Comparison of ENCODE assay signal across 11 cellular contexts in the genomic region with DNA sequence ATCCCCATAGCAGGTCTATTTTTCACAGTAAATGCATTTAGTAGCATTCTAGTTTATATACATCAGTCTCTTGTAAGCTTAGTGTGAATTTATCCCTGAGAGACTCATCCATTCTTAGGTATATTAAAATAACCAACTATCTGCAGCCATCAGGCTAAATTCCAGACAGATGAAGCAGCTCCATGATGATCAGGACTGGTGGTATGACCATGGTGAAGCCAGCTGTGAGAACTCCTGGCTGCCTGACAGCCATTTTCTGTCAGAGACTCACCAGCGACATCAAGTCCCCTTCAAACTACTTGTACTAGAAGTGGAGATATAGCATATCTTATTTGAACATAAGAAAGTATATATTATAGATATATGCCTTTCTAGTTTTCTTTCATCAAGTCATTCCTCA.
DNase-seq lines count a peak whose midpoint lies in the region; FAIRE-seq and TF ChIP-seq lines count a peak whose summit lies in the region.
"Had no signal": no experiment of that assay in that cellular context is flagged by ENCODE, and none has a peak within 500 bp of the region (broad histone marks: within the 10 kb centered on the region; RNA-seq: fewer than 3 reads in every experiment).

No MANE protein-coding gene starts in this region.

- H4K20me1 ChIP-seq in astrocyte (ENCODE audit: insufficient read depth, low read length), result no peaks in the 10 kb centered on the region

- CTCF ChIA-PET in CD8-positive, alpha-beta memory T cell (lab: Charles Lee), result interaction anchor here (1.1 to 3.3 kb wide), 6 partner anchors 9 to 266 kb away, joined by 3 to 18 read pairs (median 4); partner anchors contain the start of gene OSBPL3

- H3K4me3 Mint-ChIP-seq in CD8-positive, alpha-beta memory T cell, result peak overlapping the region in 2 of 7 donors; percentile 65
- no peak overlapping the region for H3K4me3 Mint-ChIP-seq in astrocyte (ENCODE audit: unreplicated experiment)

- POLR2A ChIA-PET in CD8-positive, alpha-beta memory T cell (lab: Charles Lee), result no interaction called here

- H3K4me3 ChIP-seq in CD8-positive, alpha-beta memory T cell (ENCODE audit: low read length), result no peak overlapping the region
- no peak overlapping the region for H3K4me3 ChIP-seq in astrocyte (ENCODE audit: insufficient read depth, low read depth, low read length)
- H3K4me3 ChIP-seq: testis had no signal

- H3K27me3 ChIP-seq in CD8-positive, alpha-beta memory T cell (ENCODE audit: insufficient read depth, low read length, poor library complexity, severe bottlenecking), result no peaks in the 10 kb centered on the region
- no peaks in the 10 kb centered on the region for H3K27me3 ChIP-seq in astrocyte (ENCODE audit: insufficient read depth, low read length)
- H3K27me3 ChIP-seq: testis had no signal

- peaks cover 0 to 49% (median 19%) of the 10 kb centered on the region in 3 donors for H3K36me3 Mint-ChIP-seq in CD8-positive, alpha-beta memory T cell
- peaks cover 6% of the 10 kb centered on the region for H3K36me3 Mint-ChIP-seq in astrocyte (ENCODE audit: low read depth, unreplicated experiment)

- no peaks in the 10 kb centered on the region for H3K9me3 Mint-ChIP-seq in CD8-positive, alpha-beta memory T cell
- no peaks in the 10 kb centered on the region for H3K9me3 Mint-ChIP-seq in astrocyte (ENCODE audit: unreplicated experiment)

- H3K4me1 ChIP-seq in CD8-positive, alpha-beta memory T cell (ENCODE audit: insufficient read depth, low read length), result peaks cover 28% of the 10 kb centered on the region
- peaks cover 65% of the 10 kb centered on the region for H3K4me1 ChIP-seq in astrocyte (ENCODE audit: insufficient read depth, low read length)

- no peak for DNase-seq in CD8-positive, alpha-beta memory T cell
- DNase-seq in HS-5 (ENCODE audit: low read depth) (peak; percentile 64), astrocyte (ENCODE audit: low read depth) (peak; percentile 78), myocyte (ENCODE audit: low read depth) (peak; percentile 68), NCI-H146 treated with DMSO at 0.1 percent for 48 hours (lab: John Stamatoyannopoulos, UW; ENCODE audit: unreplicated experiment) (no peak), Kasumi-1 (lab: John Stamatoyannopoulos, UW) (no peak)
- DNase-seq in stimulated activated CD4-positive, alpha-beta T cell treated with anti-CD3 and anti-CD28 coated beads, Interleukin-15, amount 100 ng/mL, for 24 hours, result no peak
- DNase-seq: NCI-H2029, nucleus accumbens, testis had no signal

- peak overlapping the region; percentile 19 to 98 (median 94) for H3K27ac Mint-ChIP-seq in CD8-positive, alpha-beta memory T cell
- peak overlapping the region; percentile 36 for H3K27ac Mint-ChIP-seq in astrocyte (ENCODE audit: unreplicated experiment)

- no peak overlapping the region for H3K27ac ChIP-seq in CD8-positive, alpha-beta memory T cell (ENCODE audit: low read depth, low read length)
- peak overlapping the region; percentile 83 for H3K27ac ChIP-seq in astrocyte (ENCODE audit: low read depth, low read length)
- H3K27ac ChIP-seq: testis had no signal

- peak overlapping the region; percentile 66 for H3K4me2 ChIP-seq in astrocyte (ENCODE audit: low read length)

- peak overlapping the region; percentile 63 for H3K9ac ChIP-seq in astrocyte (ENCODE audit: low read length)

- peaks cover 0 to 2% of the 10 kb centered on the region in 2 donors for H3K27me3 Mint-ChIP-seq in CD8-positive, alpha-beta memory T cell
- H3K27me3 Mint-ChIP-seq in astrocyte (ENCODE audit: low read depth, unreplicated experiment), result no peaks in the 10 kb centered on the region

- no peak for TF ChIP-seq CTCF in astrocyte (IDR thresholded peaks at IDR 0.05; ENCODE audit: insufficient read depth, low read depth, low read length)

- H3K4me1 Mint-ChIP-seq in CD8-positive, alpha-beta memory T cell, result peaks cover 52 to 65% (median 57%) of the 10 kb centered on the region in 3 donors
- H3K4me1 Mint-ChIP-seq in astrocyte (ENCODE audit: low read depth, unreplicated experiment), result peaks cover 48% of the 10 kb centered on the region

- FAIRE-seq in astrocyte (lab: Jason Lieb, UNC), result no peak
- FAIRE-seq: endometrium had no signal

- no peaks in the 10 kb centered on the region for H3K36me3 ChIP-seq in CD8-positive, alpha-beta memory T cell (ENCODE audit: insufficient read depth, low read length)
- peaks cover 7% of the 10 kb centered on the region for H3K36me3 ChIP-seq in astrocyte (ENCODE audit: insufficient read depth, low read length)

- no peaks in the 10 kb centered on the region for H3K79me2 ChIP-seq in astrocyte (ENCODE audit: insufficient read depth, low read length)

- H3K9me3 ChIP-seq in CD8-positive, alpha-beta memory T cell (ENCODE audit: low read length), result no peaks in the 10 kb centered on the region
- H3K9me3 ChIP-seq in astrocyte (ENCODE audit: insufficient read depth, low read depth, low read length), result no peaks in the 10 kb centered on the region
- H3K9me3 ChIP-seq: testis had no signal

- no peak overlapping the region for H2AFZ ChIP-seq in astrocyte (ENCODE audit: low read depth, low read length)

Comparison
In these comparisons a context has a peak if more than half of its experiments do, and no peak if none do; other contexts are left out.
1. DNase-seq: peak in HS-5 (single experiment), astrocyte (single experiment) and myocyte (single experiment); none in CD8-positive, alpha-beta memory T cell (0 of 5), stimulated activated CD4-positive, alpha-beta T cell treated with anti-CD3 and anti-CD28 coated beads, Interleukin-15, amount 100 ng/mL, for 24 hours (single experiment), NCI-H146 treated with DMSO at 0.1 percent for 48 hours (single experiment) and Kasumi-1 (0 of 2).